In the genomic region with DNA sequence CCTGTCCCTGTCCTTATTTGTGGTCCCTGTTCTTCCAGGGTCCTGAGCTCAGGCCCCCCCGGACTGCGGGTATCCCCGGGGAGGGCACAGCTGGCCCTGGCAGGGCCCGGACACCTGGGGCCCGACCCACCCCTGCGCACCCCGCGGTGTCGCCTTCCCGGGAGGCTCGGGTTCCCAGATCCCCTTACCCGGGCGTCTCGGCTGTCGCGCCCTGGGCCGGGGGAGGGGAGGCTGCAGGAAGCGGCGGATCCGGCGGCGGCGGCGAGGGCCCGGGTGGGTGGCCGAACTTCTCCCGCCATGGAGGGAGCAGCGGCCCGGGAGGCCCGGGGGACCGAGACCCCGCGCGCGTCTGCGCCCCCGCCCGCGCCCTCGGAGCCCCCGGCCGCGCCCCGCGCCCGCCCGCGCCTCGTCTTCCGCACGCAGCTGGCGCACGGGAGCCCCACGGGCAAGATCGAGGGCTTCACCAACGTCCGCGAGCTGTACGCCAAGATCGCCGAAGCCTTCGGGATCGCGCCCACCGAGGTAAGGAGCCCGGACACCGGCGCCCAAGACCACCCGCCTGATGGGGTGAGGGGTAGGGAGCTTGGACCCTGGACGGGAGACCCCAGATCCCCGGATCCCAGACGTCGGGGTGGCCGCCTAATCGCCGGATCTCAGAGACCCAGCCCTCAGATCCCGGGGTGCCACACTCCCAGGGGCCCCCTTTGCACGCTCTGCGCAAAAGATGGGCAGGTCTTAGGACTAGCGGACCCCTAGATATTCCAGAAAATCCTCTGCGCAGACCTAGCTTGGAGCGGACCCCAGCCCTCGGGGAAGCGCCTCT, we compare ENCODE assay signal across 9 cellular contexts. TPM values are rescaled to one million over a fixed set of nuclear protein-coding genes. Genes with fewer than 3 reads are reported as not detected.
A peak's percentile ranks its signal among the peaks of the same experiment; 100 is the strongest.
DNase-seq lines count a peak whose midpoint lies in the region; ATAC-seq and TF ChIP-seq lines count a peak whose summit lies in the region.
"Had no signal": no experiment of that assay in that cellular context is flagged by ENCODE, and none has a peak within 500 bp of the region (broad histone marks: within the 10 kb centered on the region; RNA-seq: fewer than 3 reads in every experiment).

A gene with protein sequence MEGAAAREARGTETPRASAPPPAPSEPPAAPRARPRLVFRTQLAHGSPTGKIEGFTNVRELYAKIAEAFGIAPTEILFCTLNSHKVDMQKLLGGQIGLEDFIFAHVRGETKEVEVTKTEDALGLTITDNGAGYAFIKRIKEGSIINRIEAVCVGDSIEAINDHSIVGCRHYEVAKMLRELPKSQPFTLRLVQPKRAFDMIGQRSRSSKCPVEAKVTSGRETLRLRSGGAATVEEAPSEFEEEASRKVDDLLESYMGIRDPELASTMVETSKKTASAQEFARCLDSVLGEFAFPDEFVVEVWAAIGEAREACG (plus strand): TSS at position 178 of the 823 bp plus-strand sequence. CDS start 120 bp downstream, at position 298.

- H3K27ac ChIP-seq in right atrium auricular region (no peak within 1 kb of the TSS), mesodermal cell (ENCODE audit: low read depth, low read length, severe bottlenecking) (no peak within 1 kb of the TSS), aorta (ENCODE audit: low read depth in 1 of 2, low read length in 2 of 2) (no peak within 1 kb of the TSS)
- H3K27ac ChIP-seq: SJCRH30 had no signal

- no peaks in the 10 kb centered on the region for H3K9me3 Mint-ChIP-seq in chondrocyte (ENCODE audit: low read depth)

- peak within 1 kb of the TSS; percentile 22 for H3K4me3 Mint-ChIP-seq in chondrocyte (ENCODE audit: unreplicated experiment)

- no peak for TF ChIP-seq CTCF in right atrium auricular region (IDR thresholded peaks at IDR 0.05)
- no peak for TF ChIP-seq CTCF in chondrocyte (IDR thresholded peaks at IDR 0.05)
- TF ChIP-seq CTCF in BE2C (IDR thresholded peaks at IDR 0.05; ENCODE audit: low read depth, low read length), result no peak

- H3K27me3 ChIP-seq in right atrium auricular region (peaks cover 3 to 6% of the 10 kb centered on the region in 2 donors), aorta (ENCODE audit: control insufficient read depth in 1 of 2, insufficient read depth in 2 of 2, low read length in 1 of 2) (no peaks in the 10 kb centered on the region), BE2C (peaks cover 46% of the 10 kb centered on the region)
- H3K27me3 ChIP-seq: SJCRH30 had no signal

- H3K27me3 Mint-ChIP-seq in chondrocyte (ENCODE audit: low read depth), result peaks cover 2% of the 10 kb centered on the region

- H3K4me3 ChIP-seq in right atrium auricular region, result peak within 1 kb of the TSS; percentile 23 to 43
- peak within 1 kb of the TSS; percentile 27 for H3K4me3 ChIP-seq in mesodermal cell (ENCODE audit: extremely low read depth, insufficient read depth, low read length, poor library complexity, severe bottlenecking)
- peak within 1 kb of the TSS; percentile 6 to 27 for H3K4me3 ChIP-seq in aorta (ENCODE audit: low read length in 2 of 2)
- no peak within 1 kb of the TSS for H3K4me3 ChIP-seq in BE2C (ENCODE audit: low read depth, low read length)
- H3K4me3 ChIP-seq: SJCRH30 had no signal

- peaks cover 6% of the 10 kb centered on the region for H3K4me1 Mint-ChIP-seq in chondrocyte (ENCODE audit: low read depth)

- DNase-seq in right atrium auricular region (ENCODE audit: low spot score), result no peak
- DNase-seq in Right ventricle myocardium superior, result no peak
- DNase-seq in chondrocyte (ENCODE audit: low spot score), result no peak
- peak in 1 of 2 donors; percentile 55 for DNase-seq in aorta
- DNase-seq in BE2C, result no peak
- no peak for DNase-seq in SIG-M5 treated with dmso at 0.1 percent for 504 hours (lab: John Stamatoyannopoulos, UW; ENCODE audit: unreplicated experiment)

- ATAC-seq in Right ventricle myocardium superior (ENCODE audit: poor library complexity) (no peak), aorta (ENCODE audit: low FRiP score) (no peak), GM21576 (IDR thresholded peaks at IDR 0.05; ENCODE audit: unreplicated experiment) (no peak)

- no peak within 1 kb of the TSS for H3K27ac Mint-ChIP-seq in chondrocyte (ENCODE audit: unreplicated experiment)

- no peaks in the 10 kb centered on the region for H3K36me3 Mint-ChIP-seq in chondrocyte (ENCODE audit: low read depth)

- peaks cover 0 to 19% of the 10 kb centered on the region in 2 donors for H3K4me1 ChIP-seq in right atrium auricular region
- H3K4me1 ChIP-seq in mesodermal cell (ENCODE audit: control insufficient read depth, insufficient read depth, low read length, poor library complexity, severe bottlenecking), result no peaks in the 10 kb centered on the region
- H3K4me1 ChIP-seq in aorta (ENCODE audit: control insufficient read depth in 1 of 2, insufficient read depth in 2 of 2, low read length in 2 of 2), result peaks cover 0 to 1% of the 10 kb centered on the region in 2 donors
- no peaks in the 10 kb centered on the region; the same call in 1 of the 2 replicates for H3K4me1 ChIP-seq in BE2C
- H3K4me1 ChIP-seq: SJCRH30 had no signal

- H3K9me3 ChIP-seq in right atrium auricular region (no peaks in the 10 kb centered on the region), mesodermal cell (ENCODE audit: control insufficient read depth, low read length) (no peaks in the 10 kb centered on the region), aorta (ENCODE audit: control insufficient read depth, low read length) (no peaks in the 10 kb centered on the region), BE2C (no peaks in the 10 kb centered on the region; the same call in 1 of the 2 replicates)
- H3K9me3 ChIP-seq: SJCRH30 had no signal

- WGBS in mesodermal cell (ENCODE audit: insufficient coverage in 2 of 2), 2 experiments, result 14 to 16% methylated on average over 51 to 78 of the region's 84 CpGs
- 4 to 6% methylated on average over 50 to 84 of the region's 84 CpGs for WGBS in aorta, 2 donors

- intact Hi-C loops in Right ventricle myocardium superior (cut with DNase I), result loop anchor here (2.0 kb wide), 1 partner anchor 33 kb away; no protein-coding TSS in a partner anchor
- intact Hi-C loops in aorta (cut with DNase I), result loop anchor here (2.0 kb wide), 1 partner anchor 33 kb away; no protein-coding TSS in a partner anchor

- H3K36me3 ChIP-seq in right atrium auricular region (no peaks in the 10 kb centered on the region), mesodermal cell (ENCODE audit: control insufficient read depth, insufficient read depth, low read length) (no peaks in the 10 kb centered on the region), aorta (ENCODE audit: control insufficient read depth in 1 of 2, insufficient read depth in 2 of 2, low read length in 1 of 2) (no peaks in the 10 kb centered on the region), BE2C (no peaks in the 10 kb centered on the region)
- H3K36me3 ChIP-seq: SJCRH30 had no signal

RNA-seq across cellular contexts. Expression of the gene that starts here (rescaled TPM):
- total RNA-seq in right atrium auricular region (1 to 10 TPM in 1 of 2 donors, under 1 TPM in 1; 0.96 to 1.5 TPM), Right ventricle myocardium superior (2.2 TPM), chondrocyte (0.15 to 3.3 TPM (median 2.2 TPM) in 3 replicates), aorta (1 to 10 TPM; 2.6 to 5.0 TPM)
- polyA plus RNA-seq in mesodermal cell (2013, experiment 1 of 2), result 7.3 TPM
- 5.9 TPM for polyA plus RNA-seq in mesodermal cell (2013, experiment 2 of 2)
- 1 to 10 TPM in 1 of 2 donors, under 1 TPM in 1; 0.50 to 1.3 TPM for polyA plus RNA-seq in aorta
- polyA plus RNA-seq in BE2C (2012; ENCODE audit: insufficient read depth, insufficient read length, low read depth), result not detected
